Comparison of ENCODE assay signal across 11 cellular contexts in the genomic region with DNA sequence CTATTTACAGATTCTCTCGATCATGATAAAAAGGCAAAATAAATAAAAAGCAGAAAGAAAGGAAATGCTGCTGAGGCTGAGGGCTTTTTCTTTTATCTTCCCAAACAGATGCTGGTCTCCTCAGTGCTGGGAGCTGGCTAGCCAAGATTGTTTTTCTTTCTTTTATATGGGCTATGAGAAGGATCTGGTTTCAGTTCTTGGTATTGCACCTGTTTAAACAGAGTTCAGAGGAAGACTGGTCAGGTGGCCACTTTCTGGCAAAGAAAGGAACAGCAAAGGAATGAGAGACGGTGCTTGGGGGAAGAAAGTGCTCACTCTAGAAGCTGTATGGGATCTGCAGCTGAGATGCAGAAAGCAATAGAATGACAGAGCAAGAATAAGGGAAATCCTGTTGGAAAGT.
A peak's percentile ranks its signal among the peaks of the same experiment; 100 is the strongest.
DNase-seq lines count a peak whose midpoint lies in the region.
"Had no signal": no experiment of that assay in that cellular context is flagged by ENCODE, and none has a peak within 500 bp of the region (broad histone marks: within the 10 kb centered on the region; RNA-seq: fewer than 3 reads in every experiment).

No MANE protein-coding gene starts in this region.

- peak in 2 of 3 experiments; percentile 38 to 45 for DNase-seq in NCI-H1417 (lab: John Stamatoyannopoulos, UW)
- no peak for DNase-seq in NCI-H1417 treated with DMSO at 0.1 percent for 48 hours (lab: John Stamatoyannopoulos, UW)
- DNase-seq in NCI-H146 treated with DMSO at 0.1 percent for 48 hours (lab: John Stamatoyannopoulos, UW; ENCODE audit: unreplicated experiment), result peak; percentile 78
- DNase-seq in astrocyte of the hippocampus (ENCODE audit: low read depth, low spot score), result peak; percentile 11
- peak; percentile 54 for DNase-seq in smooth muscle cell of the brain vasculature (ENCODE audit: low read depth, low spot score)
- no peak for DNase-seq in midbrain (lab: John Stamatoyannopoulos, UW)
- DNase-seq in activated T-cell treated with anti-CD3 and anti-CD28 coated beads, Interleukin-2, amount 50 U/mL, for 48 hours, result no peak
- DNase-seq in activated CD8-positive, alpha-beta memory T cell treated with anti-CD3 and anti-CD28 coated beads, Interleukin-2, amount 50 U/mL, for 4 hours, result no peak
- DNase-seq: activated CD4-positive, alpha-beta T cell treated with anti-CD3 and anti-CD28 coated beads, Interleukin-2, amount 10 ng/mL, durations not matched to agents 24 days and 14 days; COR-L47; effector memory CD8-positive, alpha-beta T cell had no signal

Comparison
In these comparisons a context has a peak if more than half of its experiments do, and no peak if none do; other contexts are left out.
1. DNase-seq: peak in NCI-H1417 (2 of 3), NCI-H146 treated with DMSO at 0.1 percent for 48 hours (single experiment), astrocyte of the hippocampus (single experiment) and smooth muscle cell of the brain vasculature (single experiment); none in NCI-H1417 treated with DMSO at 0.1 percent for 48 hours (single experiment), midbrain (single experiment), activated T-cell treated with anti-CD3 and anti-CD28 coated beads, Interleukin-2, amount 50 U/mL, for 48 hours (0 of 2) and activated CD8-positive, alpha-beta memory T cell treated with anti-CD3 and anti-CD28 coated beads, Interleukin-2, amount 50 U/mL, for 4 hours (single experiment).